Comparison of ENCODE assay signal across 1 cellular context in the genomic region with DNA sequence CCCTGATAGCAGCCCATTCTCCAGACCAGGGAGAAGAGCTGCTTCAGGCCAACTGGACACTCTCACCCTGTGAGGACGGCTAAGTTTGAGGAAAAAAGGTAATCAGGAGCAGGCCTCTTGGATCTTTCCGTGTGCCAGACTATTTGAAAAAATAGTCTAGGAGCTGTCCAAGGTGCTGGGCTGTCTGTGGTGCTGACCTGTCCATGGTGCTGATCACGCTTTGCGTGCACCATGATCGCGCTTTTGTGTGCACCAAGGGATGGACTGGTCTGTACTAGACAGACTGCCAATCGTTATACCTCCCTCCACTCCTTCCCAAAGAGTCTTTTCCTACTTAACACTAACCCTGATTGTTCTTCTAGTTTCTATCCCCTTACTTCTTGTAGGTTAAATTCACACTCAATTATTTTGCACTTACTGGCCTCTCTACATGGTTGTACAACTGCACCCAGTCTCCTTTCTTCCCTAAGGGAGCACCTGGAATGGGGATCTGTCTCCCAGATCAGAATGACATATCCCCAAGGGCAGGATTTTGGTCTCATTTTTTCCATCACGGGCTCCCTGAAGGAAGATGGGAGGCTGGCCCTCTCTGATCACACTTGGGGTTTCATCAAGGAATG.
A peak's percentile ranks its signal among the peaks of the same experiment; 100 is the strongest.
TF ChIP-seq lines count a peak whose summit lies in the region.

No MANE protein-coding gene starts in this region.

TF ChIP-seq in SK-N-SH treated with all-trans-retinoic acid at 6 μM for 48 hours, 23 proteins besides CTCF, POLR2A, EP300 and RAD21 (continued from another document):
- peak; percentile 45; the same call in 1 of the 2 replicates for TF ChIP-seq ZFP30 (CRISPR knock-in tag; IDR thresholded peaks at IDR 0.05)
- TF ChIP-seq, protein P1, sequence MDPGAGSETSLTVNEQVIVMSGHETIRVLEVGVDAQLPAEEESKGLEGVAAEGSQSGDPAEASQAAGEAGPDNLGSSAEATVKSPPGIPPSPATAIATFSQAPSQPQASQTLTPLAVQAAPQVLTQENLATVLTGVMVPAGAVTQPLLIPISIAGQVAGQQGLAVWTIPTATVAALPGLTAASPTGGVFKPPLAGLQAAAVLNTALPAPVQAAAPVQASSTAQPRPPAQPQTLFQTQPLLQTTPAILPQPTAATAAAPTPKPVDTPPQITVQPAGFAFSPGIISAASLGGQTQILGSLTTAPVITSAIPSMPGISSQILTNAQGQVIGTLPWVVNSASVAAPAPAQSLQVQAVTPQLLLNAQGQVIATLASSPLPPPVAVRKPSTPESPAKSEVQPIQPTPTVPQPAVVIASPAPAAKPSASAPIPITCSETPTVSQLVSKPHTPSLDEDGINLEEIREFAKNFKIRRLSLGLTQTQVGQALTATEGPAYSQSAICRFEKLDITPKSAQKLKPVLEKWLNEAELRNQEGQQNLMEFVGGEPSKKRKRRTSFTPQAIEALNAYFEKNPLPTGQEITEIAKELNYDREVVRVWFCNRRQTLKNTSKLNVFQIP (CRISPR knock-in tag; IDR thresholded peaks at IDR 0.05; ENCODE audit: borderline replicate concordance, low read depth), result no peak
